ENCODE assay signal across 12 cellular contexts in genomic region chr7:137754076-137754851, GRCh38.
DNase-seq lines count a peak whose midpoint lies in the region; ATAC-seq and TF ChIP-seq lines count a peak whose summit lies in the region.
"Had no signal": no experiment of that assay in that cellular context is flagged by ENCODE, and none has a peak within 500 bp of the region (broad histone marks: within the 10 kb centered on the region; RNA-seq: fewer than 3 reads in every experiment).

No MANE protein-coding gene starts in this region.

- peak overlapping the region; percentile 72 for H3K4me2 ChIP-seq in neural cell (ENCODE audit: low read length)

- H3K9me3 ChIP-seq in neural cell (ENCODE audit: low read length), result no peaks in the 10 kb centered on the region

- no peaks in the 10 kb centered on the region for H4K20me1 ChIP-seq in neural cell (ENCODE audit: insufficient read depth)

- H3K36me3 ChIP-seq in neural cell (ENCODE audit: insufficient read depth, low read length), result no peaks in the 10 kb centered on the region

- no peaks in the 10 kb centered on the region for H3K27me3 ChIP-seq in neural cell (ENCODE audit: insufficient read depth, low read depth, low read length)

- TF ChIP-seq RAD21 in neural cell (conservative IDR thresholded peaks at IDR 0.05), result peak; percentile 48

- H3K9me2 ChIP-seq in neural cell (ENCODE audit: insufficient read depth, low read length), result no peaks in the 10 kb centered on the region

- peak overlapping the region; percentile 58 for H3K4me3 ChIP-seq in neural cell (ENCODE audit: low read length)

- no peak overlapping the region for H2AFZ ChIP-seq in neural cell (ENCODE audit: low read depth, low read length)

- TF ChIP-seq CTCF in neural cell (IDR thresholded peaks at IDR 0.05; ENCODE audit: poor library complexity, severe bottlenecking), result no peak

- DNase-seq in Ammon's horn (ENCODE audit: low spot score) (peak; percentile 31), astrocyte of the hippocampus (ENCODE audit: low read depth, low spot score) (peak; percentile 29), T1000 (lab: John Stamatoyannopoulos, UW) (no peak), AG08396 (ENCODE audit: low spot score) (no peak)
- DNase-seq in stimulated activated CD4-positive, alpha-beta T cell treated with anti-CD3 and anti-CD28 coated beads, Interleukin-4, amount 100 ng/mL, for 1 hour, result no peak
- DNase-seq: central memory CD4-positive, alpha-beta T cell; GF-D8; left colon had no signal

- no peaks in the 10 kb centered on the region for H3K79me2 ChIP-seq in neural cell (replicated peaks; ENCODE audit: insufficient read depth, low read length)

- H3K9ac ChIP-seq in neural cell (ENCODE audit: low read length), result peak overlapping the region; percentile 66

- peak; percentile 30 for ATAC-seq in HG03442 (IDR thresholded peaks at IDR 0.05; ENCODE audit: unreplicated experiment)
- ATAC-seq in HG02970 (IDR thresholded peaks at IDR 0.05; ENCODE audit: low FRiP score, unreplicated experiment), result no peak
- ATAC-seq: left colon had no signal

- H3K27ac ChIP-seq in neural cell (ENCODE audit: low read length), result peak overlapping the region; percentile 86
- H3K27ac ChIP-seq: VCaP had no signal

- peak; percentile 96 for TF ChIP-seq EP300 in neural cell (conservative IDR thresholded peaks at IDR 0.05; ENCODE audit: poor library complexity, severe bottlenecking)

- no peaks in the 10 kb centered on the region for H3F3A ChIP-seq in neural cell (ENCODE audit: insufficient read depth, low read length, poor library complexity, severe bottlenecking)

TF ChIP-seq in neural cell, 6 proteins besides CTCF, POLR2A, EP300 and RAD21:
- TF ChIP-seq TAF1 (IDR thresholded peaks at IDR 0.05; ENCODE audit: low read depth) (peak; percentile 26), MXI1 (conservative IDR thresholded peaks at IDR 0.05; ENCODE audit: poor library complexity, severe bottlenecking) (no peak), POLR2AphosphoS5 (IDR thresholded peaks at IDR 0.05) (peak; percentile 80), SMC3 (conservative IDR thresholded peaks at IDR 0.05; ENCODE audit: poor library complexity) (peak; percentile 33), EZH2 (IDR thresholded peaks at IDR 0.05; ENCODE audit: borderline replicate concordance, insufficient read depth, low read length, poor library complexity, severe bottlenecking) (no peak)
- TF ChIP-seq, protein P1, sequence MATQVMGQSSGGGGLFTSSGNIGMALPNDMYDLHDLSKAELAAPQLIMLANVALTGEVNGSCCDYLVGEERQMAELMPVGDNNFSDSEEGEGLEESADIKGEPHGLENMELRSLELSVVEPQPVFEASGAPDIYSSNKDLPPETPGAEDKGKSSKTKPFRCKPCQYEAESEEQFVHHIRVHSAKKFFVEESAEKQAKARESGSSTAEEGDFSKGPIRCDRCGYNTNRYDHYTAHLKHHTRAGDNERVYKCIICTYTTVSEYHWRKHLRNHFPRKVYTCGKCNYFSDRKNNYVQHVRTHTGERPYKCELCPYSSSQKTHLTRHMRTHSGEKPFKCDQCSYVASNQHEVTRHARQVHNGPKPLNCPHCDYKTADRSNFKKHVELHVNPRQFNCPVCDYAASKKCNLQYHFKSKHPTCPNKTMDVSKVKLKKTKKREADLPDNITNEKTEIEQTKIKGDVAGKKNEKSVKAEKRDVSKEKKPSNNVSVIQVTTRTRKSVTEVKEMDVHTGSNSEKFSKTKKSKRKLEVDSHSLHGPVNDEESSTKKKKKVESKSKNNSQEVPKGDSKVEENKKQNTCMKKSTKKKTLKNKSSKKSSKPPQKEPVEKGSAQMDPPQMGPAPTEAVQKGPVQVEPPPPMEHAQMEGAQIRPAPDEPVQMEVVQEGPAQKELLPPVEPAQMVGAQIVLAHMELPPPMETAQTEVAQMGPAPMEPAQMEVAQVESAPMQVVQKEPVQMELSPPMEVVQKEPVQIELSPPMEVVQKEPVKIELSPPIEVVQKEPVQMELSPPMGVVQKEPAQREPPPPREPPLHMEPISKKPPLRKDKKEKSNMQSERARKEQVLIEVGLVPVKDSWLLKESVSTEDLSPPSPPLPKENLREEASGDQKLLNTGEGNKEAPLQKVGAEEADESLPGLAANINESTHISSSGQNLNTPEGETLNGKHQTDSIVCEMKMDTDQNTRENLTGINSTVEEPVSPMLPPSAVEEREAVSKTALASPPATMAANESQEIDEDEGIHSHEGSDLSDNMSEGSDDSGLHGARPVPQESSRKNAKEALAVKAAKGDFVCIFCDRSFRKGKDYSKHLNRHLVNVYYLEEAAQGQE (IDR thresholded peaks at IDR 0.05; ENCODE audit: borderline replicate concordance), result no peak

Comparison
In these comparisons a context has a peak if more than half of its experiments do, and no peak if none do; other contexts are left out.
1. DNase-seq: peak in Ammon's horn (single experiment) and astrocyte of the hippocampus (single experiment); none in T1000 (single experiment), AG08396 (single experiment) and stimulated activated CD4-positive, alpha-beta T cell treated with anti-CD3 and anti-CD28 coated beads, Interleukin-4, amount 100 ng/mL, for 1 hour (single experiment).